1 cellular context compared by ENCODE assay signal in the genomic region with DNA sequence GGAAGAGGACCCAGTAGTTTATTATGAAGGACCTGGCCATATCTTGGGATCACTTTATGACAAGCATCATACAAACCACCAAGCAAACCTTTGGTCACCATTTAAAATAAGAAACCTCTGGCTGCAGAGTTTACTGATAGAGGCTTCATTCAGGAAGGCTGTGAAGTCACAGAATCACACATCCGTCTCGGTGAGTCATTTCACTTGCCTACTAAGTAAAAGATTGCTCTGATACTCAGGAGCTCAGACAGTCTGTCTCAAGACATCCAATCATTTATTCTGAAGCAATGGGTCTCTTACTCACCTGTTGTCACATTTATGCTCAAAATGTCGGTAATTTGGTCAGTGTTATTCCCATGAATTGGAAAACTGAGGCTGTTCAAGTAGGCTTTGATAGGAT.
A peak's percentile ranks its signal among the peaks of the same experiment; 100 is the strongest.
TF ChIP-seq lines count a peak whose summit lies in the region.

No MANE protein-coding gene starts in this region.

TF ChIP-seq in endothelial cell of umbilical vein, 7 proteins besides CTCF, POLR2A, EP300 and RAD21:
- no peak for TF ChIP-seq MYC (IDR thresholded peaks at IDR 0.05; ENCODE audit: low read depth, low read length)
- TF ChIP-seq, protein P1, sequence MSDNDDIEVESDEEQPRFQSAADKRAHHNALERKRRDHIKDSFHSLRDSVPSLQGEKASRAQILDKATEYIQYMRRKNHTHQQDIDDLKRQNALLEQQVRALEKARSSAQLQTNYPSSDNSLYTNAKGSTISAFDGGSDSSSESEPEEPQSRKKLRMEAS (IDR thresholded peaks at IDR 0.05; ENCODE audit: insufficient read depth, insufficient read length), result no peak
- TF ChIP-seq JUN (IDR thresholded peaks at IDR 0.05; ENCODE audit: borderline replicate concordance, insufficient read depth, insufficient read length, low read depth), result peak; percentile 51
- peak; percentile 77 for TF ChIP-seq FOS (IDR thresholded peaks at IDR 0.05; ENCODE audit: borderline replicate concordance, insufficient read depth, low read length)
- TF ChIP-seq POLR2AphosphoS5 (IDR thresholded peaks at IDR 0.05; ENCODE audit: insufficient read depth, low read depth, low read length), result no peak
- no peak for TF ChIP-seq EZH2 (IDR thresholded peaks at IDR 0.05; ENCODE audit: borderline replicate concordance, low read depth, low read length, severe bottlenecking)
- TF ChIP-seq GATA2 (IDR thresholded peaks at IDR 0.05; ENCODE audit: insufficient read depth, insufficient read length, low read depth, low read length), result peak; percentile 69
